ENCODE assay signal across 14 cellular contexts in the genomic region with DNA sequence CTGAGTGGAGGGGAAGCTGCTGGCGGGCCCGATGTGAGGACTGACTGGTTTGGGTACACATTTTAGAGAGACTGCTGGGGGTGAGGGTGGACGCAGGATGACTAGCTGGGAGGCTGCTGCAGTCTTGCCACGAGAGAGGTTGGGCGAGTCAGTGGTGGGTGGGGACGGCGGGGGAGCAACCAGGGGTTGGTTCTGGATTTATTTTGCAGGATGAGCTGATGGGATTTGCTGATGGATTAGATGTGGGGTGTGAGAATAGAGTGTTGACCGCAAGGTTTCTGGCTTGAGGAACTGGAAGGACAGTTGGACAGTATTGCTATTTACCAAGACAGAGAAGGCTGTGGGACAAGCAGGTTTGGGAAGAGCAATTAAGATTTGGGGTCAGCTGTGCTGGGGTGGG. TPM values are rescaled to one million over a fixed set of nuclear protein-coding genes. Genes with fewer than 3 reads are reported as not detected.
DNase-seq lines count a peak whose midpoint lies in the region; ATAC-seq, FAIRE-seq and TF ChIP-seq lines count a peak whose summit lies in the region.
"Had no signal": no experiment of that assay in that cellular context is flagged by ENCODE, and none has a peak within 500 bp of the region (broad histone marks: within the 10 kb centered on the region; RNA-seq: fewer than 3 reads in every experiment).

No MANE protein-coding gene starts in this region.

- H3K9me3 ChIP-seq in esophagus (ENCODE audit: control insufficient read depth in 2 of 2, insufficient read depth in 1 of 2, low read depth in 1 of 2, low read length in 1 of 2), result no peaks in the 10 kb centered on the region
- no peaks in the 10 kb centered on the region for H3K9me3 ChIP-seq in osteoblast (ENCODE audit: low read depth, low read length)
- H3K9me3 ChIP-seq in CD8-positive, alpha-beta memory T cell (ENCODE audit: low read length), result no peaks in the 10 kb centered on the region

- H3K4me1 ChIP-seq in esophagus (ENCODE audit: control insufficient read depth in 2 of 2, insufficient read depth in 2 of 2, low read length in 1 of 2) (peaks cover 46 to 74% of the 10 kb centered on the region in 2 donors), osteoblast (ENCODE audit: insufficient read depth, low read length) (peaks cover 88% of the 10 kb centered on the region)
- H3K4me1 ChIP-seq in CD8-positive, alpha-beta memory T cell (ENCODE audit: insufficient read depth, low read length), result no peaks in the 10 kb centered on the region

- H2AFZ ChIP-seq in osteoblast (ENCODE audit: low read length), result no peak overlapping the region

- H3K36me3 Mint-ChIP-seq in CD8-positive, alpha-beta memory T cell, result no peaks in the 10 kb centered on the region

- H3K36me3 ChIP-seq in esophagus (ENCODE audit: control insufficient read depth in 2 of 2, insufficient read depth in 2 of 2, low read length in 1 of 2) (peaks cover 0 to 2% of the 10 kb centered on the region in 2 donors), osteoblast (ENCODE audit: insufficient read depth, low read length) (peaks cover 42% of the 10 kb centered on the region)
- no peaks in the 10 kb centered on the region for H3K36me3 ChIP-seq in CD8-positive, alpha-beta memory T cell (ENCODE audit: insufficient read depth, low read length)

- POLR2A ChIA-PET in CD8-positive, alpha-beta memory T cell (lab: Charles Lee), result no interaction called here

- H3K4me1 Mint-ChIP-seq in CD8-positive, alpha-beta memory T cell, result no peaks in the 10 kb centered on the region

- no peak overlapping the region for H3K4me3 Mint-ChIP-seq in CD8-positive, alpha-beta memory T cell
- H3K4me3 Mint-ChIP-seq: activated T-cell treated with anti-CD3 and anti-CD28 coated beads, Interleukin-2, amount 50 U/mL, for 4 hours had no signal

- H3K27me3 Mint-ChIP-seq in CD8-positive, alpha-beta memory T cell, result no peaks in the 10 kb centered on the region

- H3K4me3 ChIP-seq in esophagus (ENCODE audit: low read depth in 1 of 2, low read length in 2 of 2) (no peak overlapping the region), osteoblast (ENCODE audit: insufficient read depth, low read length) (no peak overlapping the region)
- no peak overlapping the region for H3K4me3 ChIP-seq in CD8-positive, alpha-beta memory T cell (ENCODE audit: low read length)

- H3K27me3 ChIP-seq in esophagus (ENCODE audit: control insufficient read depth in 1 of 2, insufficient read depth in 2 of 2, low read length in 2 of 2) (no peaks in the 10 kb centered on the region), osteoblast (ENCODE audit: insufficient read depth, low read length) (no peaks in the 10 kb centered on the region)
- no peaks in the 10 kb centered on the region for H3K27me3 ChIP-seq in CD8-positive, alpha-beta memory T cell (ENCODE audit: insufficient read depth, low read length, poor library complexity, severe bottlenecking)

- peak; percentile 35 for DNase-seq in RCC 7860 (ENCODE audit: low spot score)
- peak; percentile 83 for DNase-seq in osteoblast (ENCODE audit: insufficient read length, low spot score, missing footprints)
- no peak for DNase-seq in CD8-positive, alpha-beta memory T cell
- DNase-seq in stimulated activated naive CD8-positive, alpha-beta T cell treated with anti-CD3 and anti-CD28 coated beads, Interleukin-15, Interleukin-2, amounts not matched to agents 100 U/mL and 50 U/mL, for 24 hours, result no peak
- DNase-seq: activated T-cell treated with anti-CD3 and anti-CD28 coated beads, Interleukin-2, amount 50 U/mL, for 4 hours; kidney; NCI-H345; SHP77 treated with DMSO at 0.1 percent for 48 hours; stimulated activated CD4-positive, alpha-beta T cell treated with anti-CD3 and anti-CD28 coated beads, Interleukin-2, amount 100 ng/mL, for 48 hours had no signal

- H3K27ac Mint-ChIP-seq in CD8-positive, alpha-beta memory T cell, result peak overlapping the region in 1 of 8 donors; percentile 11

- H3K4me2 ChIP-seq in osteoblast (ENCODE audit: insufficient read depth, low read length), result peak overlapping the region; percentile 29

- H3K79me2 ChIP-seq in osteoblast (ENCODE audit: insufficient read depth, low read length), result peaks cover 99% of the 10 kb centered on the region

- FAIRE-seq in RCC 7860 (lab: Jason Lieb, UNC), result no peak
- FAIRE-seq: GM12891, kidney had no signal

- peaks cover 47% of the 10 kb centered on the region for H4K20me1 ChIP-seq in osteoblast (ENCODE audit: insufficient read depth, low read length)

- 49 to 57% methylated on average over 8 of the region's 8 CpGs for WGBS in esophagus, 2 donors

- H3K27ac ChIP-seq in C4-2B, result peak overlapping the region; percentile 53; the same call in 1 of the 2 replicates
- H3K27ac ChIP-seq in esophagus (ENCODE audit: low read depth in 2 of 2, low read length in 1 of 2), result peak overlapping the region; percentile 67 to 93
- H3K27ac ChIP-seq in osteoblast (ENCODE audit: low read depth, low read length), result peak overlapping the region; percentile 97
- H3K27ac ChIP-seq in CD8-positive, alpha-beta memory T cell (ENCODE audit: low read depth, low read length), result no peak overlapping the region

- CTCF ChIA-PET in CD8-positive, alpha-beta memory T cell (lab: Charles Lee), result interaction anchor here (1.0 kb wide), 1 partner anchor 8 kb away, joined by 3 read pairs; no protein-coding TSS in a partner anchor

- no peak for ATAC-seq in HG03342 (IDR thresholded peaks at IDR 0.05; ENCODE audit: unreplicated experiment)
- no peak for ATAC-seq in GM19467 (IDR thresholded peaks at IDR 0.05; ENCODE audit: unreplicated experiment)
- no peak for ATAC-seq in stimulated activated naive CD8-positive, alpha-beta T cell treated with anti-CD3 and anti-CD28 coated beads, Interleukin-15, Interleukin-2, amounts not matched to agents 100 U/mL and 50 U/mL, for 24 hours
- ATAC-seq: activated T-cell treated with anti-CD3 and anti-CD28 coated beads, Interleukin-2, amount 50 U/mL, for 4 hours had no signal

- no peaks in the 10 kb centered on the region for H3K9me3 Mint-ChIP-seq in CD8-positive, alpha-beta memory T cell
- H3K9me3 Mint-ChIP-seq: activated T-cell treated with anti-CD3 and anti-CD28 coated beads, Interleukin-2, amount 50 U/mL, for 4 hours had no signal

- TF ChIP-seq CTCF in C4-2B (conservative IDR thresholded peaks at IDR 0.05), result no peak
- TF ChIP-seq CTCF in osteoblast (IDR thresholded peaks at IDR 0.05; ENCODE audit: extremely low read depth, low read depth, low read length), result no peak

RNA-seq across cellular contexts. Expression of gene NDST1, which starts 5.8 kb away (rescaled TPM):
- polyA plus RNA-seq in esophagus, result 10 to 100 TPM; 29.9 to 37.3 TPM
- 89.9 and 104 TPM in 2 replicates for total RNA-seq in osteoblast
- total RNA-seq in CD8-positive, alpha-beta memory T cell, result 1 to 10 TPM; 1.9 to 2.8 TPM
- polyA plus RNA-seq in CD8-positive, alpha-beta memory T cell, result 0.13 TPM

RNA-seq across cellular contexts. Expression of gene RPS14, which starts 52.6 kb away (rescaled TPM):
- polyA plus RNA-seq in esophagus, result 1,000 to 10,000 TPM; 2,283 to 4,187 TPM
- total RNA-seq in osteoblast, result 1,720 and 2,211 TPM in 2 replicates
- total RNA-seq in CD8-positive, alpha-beta memory T cell, result 1,000 to 10,000 TPM; 2,924 to 3,007 TPM
- polyA plus RNA-seq in CD8-positive, alpha-beta memory T cell, result 6,416 TPM

Comparison
In these comparisons a context has a peak if more than half of its experiments do, and no peak if none do; other contexts are left out.
1. DNase-seq: peak in RCC 7860 (single experiment) and osteoblast (single experiment); none in CD8-positive, alpha-beta memory T cell (0 of 5) and stimulated activated naive CD8-positive, alpha-beta T cell treated with anti-CD3 and anti-CD28 coated beads, Interleukin-15, Interleukin-2, amounts not matched to agents 100 U/mL and 50 U/mL, for 24 hours (single experiment).
2. RNA of gene NDST1, which starts 5.8 kb away (total RNA-seq): 89.9 to 104 TPM in osteoblast; 1.9 to 2.8 TPM in CD8-positive, alpha-beta memory T cell; every median in the first group is over 10 times any median in the second.